ENCODE assay signal across 21 cellular contexts in genomic region chr1:110752941-110753725, GRCh38.
A peak's percentile ranks its signal among the peaks of the same experiment; 100 is the strongest.
DNase-seq lines count a peak whose midpoint lies in the region; ATAC-seq, FAIRE-seq and TF ChIP-seq lines count a peak whose summit lies in the region.
"Had no signal": no experiment of that assay in that cellular context is flagged by ENCODE, and none has a peak within 500 bp of the region (broad histone marks: within the 10 kb centered on the region; RNA-seq: fewer than 3 reads in every experiment).

No MANE protein-coding gene starts in this region.

- CTCF ChIA-PET in activated naive CD4-positive, alpha-beta T cell treated with anti-CD3 and anti-CD28 coated beads for 36 hours (lab: Charles Lee) = no interaction called here

- no peak for TF ChIP-seq POLR2A in testis (IDR thresholded peaks at IDR 0.05)

- H3K36me3 ChIP-seq in bronchial epithelial cell (ENCODE audit: control insufficient read depth, insufficient read depth, low read length) = no peaks in the 10 kb centered on the region
- no peaks in the 10 kb centered on the region for H3K36me3 ChIP-seq in testis (ENCODE audit: low read depth, missing control alignments)

- no peak overlapping the region for H3K4me3 Mint-ChIP-seq in activated naive CD4-positive, alpha-beta T cell treated with anti-CD3 and anti-CD28 coated beads for 36 hours
- H3K4me3 Mint-ChIP-seq: CD14-positive monocyte; CD8-positive, alpha-beta T cell; HFFc6 had no signal

- no peaks in the 10 kb centered on the region for H3K4me1 ChIP-seq in testis

- peak; percentile 7 for FAIRE-seq in bronchial epithelial cell (lab: Jason Lieb, UNC)
- FAIRE-seq: D721Med, G401.6, GM12891, HTR-8/SVneo had no signal

- H3K27ac ChIP-seq in testis = no peak overlapping the region
- H3K27ac ChIP-seq: 22Rv1 had no signal

- peak; percentile 21 for DNase-seq in NCI-H2171 treated with DMSO at 0.1 percent for 48 hours (lab: John Stamatoyannopoulos, UW)
- no peak for DNase-seq in NCI-H2171 (lab: John Stamatoyannopoulos, UW)
- no peak for DNase-seq in activated naive CD4-positive, alpha-beta T cell treated with anti-CD3 and anti-CD28 coated beads, Interleukin-2, amount 50 U/mL, for 72 hours (ENCODE audit: low spot score in 2 of 2)
- no peak for DNase-seq in activated naive CD4-positive, alpha-beta T cell treated with anti-CD3 and anti-CD28 coated beads for 36 hours
- peak; percentile 27 for DNase-seq in NCI-H1694 treated with DMSO at 0.1 percent for 48 hours (lab: John Stamatoyannopoulos, UW)
- no peak for DNase-seq in bronchial epithelial cell (ENCODE audit: low read depth)
- DNase-seq in testis = no peak
- no peak for DNase-seq in NCI-H1105 (lab: John Stamatoyannopoulos, UW)
- DNase-seq: CD8-positive, alpha-beta T cell; COR-L47; DMS153; DMS79 treated with DMSO at 0.1 percent for 48 hours; EL; HCEC 1CT; HFFc6 had no signal

- H3K9me3 Mint-ChIP-seq in activated naive CD4-positive, alpha-beta T cell treated with anti-CD3 and anti-CD28 coated beads, Interleukin-2, amount 50 U/mL, for 72 hours = no peaks in the 10 kb centered on the region
- H3K9me3 Mint-ChIP-seq in activated naive CD4-positive, alpha-beta T cell treated with anti-CD3 and anti-CD28 coated beads for 36 hours = no peaks in the 10 kb centered on the region
- H3K9me3 Mint-ChIP-seq: CD14-positive monocyte; CD8-positive, alpha-beta T cell; HFFc6 had no signal

- H3K4me3 ChIP-seq in bronchial epithelial cell (ENCODE audit: low read depth, low read length) = no peak overlapping the region
- H3K4me3 ChIP-seq in testis = no peak overlapping the region

- H3K4me1 Mint-ChIP-seq in activated naive CD4-positive, alpha-beta T cell treated with anti-CD3 and anti-CD28 coated beads for 36 hours (ENCODE audit: low read depth) = no peaks in the 10 kb centered on the region
- H3K4me1 Mint-ChIP-seq: CD14-positive monocyte had no signal

- TF ChIP-seq CTCF in bronchial epithelial cell (IDR thresholded peaks at IDR 0.05; ENCODE audit: insufficient read depth, low read length, severe bottlenecking) = no peak
- TF ChIP-seq CTCF in testis (IDR thresholded peaks at IDR 0.05) = no peak

- no peaks in the 10 kb centered on the region for H3K27me3 ChIP-seq in bronchial epithelial cell (ENCODE audit: control insufficient read depth, insufficient read depth, low read length)
- no peaks in the 10 kb centered on the region for H3K27me3 ChIP-seq in testis

- H3K36me3 Mint-ChIP-seq in activated naive CD4-positive, alpha-beta T cell treated with anti-CD3 and anti-CD28 coated beads, Interleukin-2, amount 50 U/mL, for 72 hours = no peaks in the 10 kb centered on the region
- H3K36me3 Mint-ChIP-seq in activated naive CD4-positive, alpha-beta T cell treated with anti-CD3 and anti-CD28 coated beads for 36 hours (ENCODE audit: low read depth) = no peaks in the 10 kb centered on the region
- H3K36me3 Mint-ChIP-seq: CD14-positive monocyte; CD8-positive, alpha-beta T cell had no signal

- WGBS in testis, 2 donors = 67 to 75% methylated on average over 22 to 23 of the region's 23 CpGs

- H3K9me3 ChIP-seq in testis = no peaks in the 10 kb centered on the region

- no peaks in the 10 kb centered on the region for H3K27me3 Mint-ChIP-seq in activated naive CD4-positive, alpha-beta T cell treated with anti-CD3 and anti-CD28 coated beads for 36 hours (ENCODE audit: low read depth)

- no peak overlapping the region for H3K27ac Mint-ChIP-seq in activated naive CD4-positive, alpha-beta T cell treated with anti-CD3 and anti-CD28 coated beads, Interleukin-2, amount 50 U/mL, for 72 hours
- no peak overlapping the region for H3K27ac Mint-ChIP-seq in activated naive CD4-positive, alpha-beta T cell treated with anti-CD3 and anti-CD28 coated beads for 36 hours
- H3K27ac Mint-ChIP-seq: CD14-positive monocyte; CD8-positive, alpha-beta T cell; HFFc6 had no signal

- intact Hi-C loops in activated naive CD4-positive, alpha-beta T cell treated with anti-CD3 and anti-CD28 coated beads for 36 hours (cut with micrococcal nuclease) = no loop called here
- intact Hi-C loops in testis (cut with DNase I; ENCODE audit: low total_unique reads) = no loop called here

- peak; percentile 26 to 50 for ATAC-seq in activated naive CD4-positive, alpha-beta T cell treated with anti-CD3 and anti-CD28 coated beads, Interleukin-2, amount 50 U/mL, for 72 hours
- ATAC-seq: CD8-positive, alpha-beta T cell had no signal

Comparison
In these comparisons a context has a peak if more than half of its experiments do, and no peak if none do; other contexts are left out.
1. DNase-seq: peak in NCI-H2171 treated with DMSO at 0.1 percent for 48 hours (single experiment) and NCI-H1694 treated with DMSO at 0.1 percent for 48 hours (single experiment); none in NCI-H2171 (single experiment), activated naive CD4-positive, alpha-beta T cell treated with anti-CD3 and anti-CD28 coated beads, Interleukin-2, amount 50 U/mL, for 72 hours (0 of 2), activated naive CD4-positive, alpha-beta T cell treated with anti-CD3 and anti-CD28 coated beads for 36 hours (single experiment), bronchial epithelial cell (single experiment), testis (single experiment) and NCI-H1105 (single experiment).